Comparison of ENCODE assay signal across 2 cellular contexts in genomic region chr15:65952425-65953053, GRCh38.
TF ChIP-seq lines count a peak whose summit lies in the region.

No MANE protein-coding gene starts in this region.

TF ChIP-seq in HEK293, 187 proteins besides CTCF, POLR2A, EP300 and RAD21 (continued from another document):
- TF ChIP-seq REST (tag by site-specific recombination; IDR thresholded peaks at IDR 0.05): peak; percentile 98
- TF ChIP-seq ZNF529 (tag by site-specific recombination; IDR thresholded peaks at IDR 0.05; ENCODE audit: insufficient replicate concordance): no peak
- TF ChIP-seq SCRT2 (tag by site-specific recombination; IDR thresholded peaks at IDR 0.05): peak; percentile 22; the same call in 1 of the 2 replicates

TF ChIP-seq in WTC11, 78 proteins besides CTCF, POLR2A, EP300 and RAD21 (continued from another document):
- TF ChIP-seq STAT6 (CRISPR knock-in tag; conservative IDR thresholded peaks at IDR 0.05; ENCODE audit: low read depth): 0 out of 2 replicates have a peak, but pooled peaks have one; percentile 34
- TF ChIP-seq USF1 (CRISPR knock-in tag; IDR thresholded peaks at IDR 0.05): peak; percentile 69; the same call in 1 of the 2 replicates
- no peak for TF ChIP-seq RORB (CRISPR knock-in tag; IDR thresholded peaks at IDR 0.05)
- 0 out of 2 replicates have a peak, but pooled peaks have one; percentile 64 for TF ChIP-seq TP53 (CRISPR knock-in tag; IDR thresholded peaks at IDR 0.05)
- 0 out of 2 replicates have a peak, but pooled peaks have one; percentile 42 for TF ChIP-seq SMAD4 (CRISPR knock-in tag; IDR thresholded peaks at IDR 0.05)
- TF ChIP-seq ZNF281 (CRISPR knock-in tag; IDR thresholded peaks at IDR 0.05): 0 out of 2 replicates have a peak, but pooled peaks have one; percentile 75
- no peak for TF ChIP-seq HMGXB4 (CRISPR knock-in tag; IDR thresholded peaks at IDR 0.05)
- peak; percentile 62; the same call in 1 of the 2 replicates for TF ChIP-seq NFE2L1 (CRISPR knock-in tag; IDR thresholded peaks at IDR 0.05)
- TF ChIP-seq ZBTB43 (CRISPR knock-in tag; IDR thresholded peaks at IDR 0.05): peak; percentile 51; the same call in 1 of the 2 replicates
- TF ChIP-seq ARID4B (CRISPR knock-in tag; IDR thresholded peaks at IDR 0.05; ENCODE audit: borderline replicate concordance): peak; percentile 94
- 0 out of 2 replicates have a peak, but pooled peaks have one; percentile 46 for TF ChIP-seq FOXK1 (CRISPR knock-in tag; IDR thresholded peaks at IDR 0.05)
- 0 out of 2 replicates have a peak, but pooled peaks have one; percentile 58 for TF ChIP-seq ATF2 (CRISPR knock-in tag; IDR thresholded peaks at IDR 0.05; ENCODE audit: borderline replicate concordance, low read depth)
- TF ChIP-seq ZBTB21 (CRISPR knock-in tag; IDR thresholded peaks at IDR 0.05; ENCODE audit: borderline replicate concordance): peak; percentile 81; the same call in 1 of the 2 replicates
TF ChIP-seq in WTC11: peak in this region for 20.
